18 cellular contexts compared by ENCODE assay signal in the genomic region with DNA sequence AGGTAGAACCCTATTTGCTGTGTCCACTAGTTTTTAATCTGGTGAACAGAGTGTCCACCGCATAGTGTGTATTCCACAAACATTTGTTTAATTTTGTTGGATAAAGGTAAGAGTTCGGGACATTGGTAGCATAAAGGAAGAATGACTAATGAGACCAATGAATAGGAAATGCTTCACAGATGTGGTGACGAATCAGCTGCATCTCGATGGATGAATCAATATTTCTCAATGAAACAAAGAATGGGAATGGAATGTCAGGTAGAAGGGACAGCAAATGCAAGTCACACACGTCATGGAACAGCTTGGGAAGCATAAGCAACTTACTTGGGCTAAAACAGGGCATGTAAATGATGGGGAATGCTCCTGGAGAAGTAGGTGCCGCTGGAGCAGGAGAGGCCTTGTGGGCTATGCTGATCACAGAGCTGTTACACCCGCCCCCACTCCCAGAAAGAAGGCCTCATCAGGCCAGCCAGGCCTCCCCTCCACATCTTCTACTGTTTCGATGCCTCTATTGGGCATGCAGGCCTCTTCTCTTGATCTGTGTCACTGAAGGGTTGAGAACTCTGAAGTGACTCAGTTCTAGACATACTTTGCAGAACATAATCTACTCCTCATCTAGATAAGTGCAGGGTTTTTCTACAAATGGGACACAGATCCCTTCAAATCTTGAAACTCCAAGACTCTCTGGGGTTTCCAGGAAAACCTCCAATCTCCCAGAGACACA.
DNase-seq lines count a peak whose midpoint lies in the region; ATAC-seq, FAIRE-seq and TF ChIP-seq lines count a peak whose summit lies in the region.
"Had no signal": no experiment of that assay in that cellular context is flagged by ENCODE, and none has a peak within 500 bp of the region (broad histone marks: within the 10 kb centered on the region; RNA-seq: fewer than 3 reads in every experiment).

No MANE protein-coding gene starts in this region.

- H3K9me2 ChIP-seq in PC-3 (replicated peaks; ENCODE audit: low read length): no peaks in the 10 kb centered on the region

- no peaks in the 10 kb centered on the region for H3F3A ChIP-seq in PC-3 (ENCODE audit: low read length, unreplicated experiment)

- TF ChIP-seq CTCF in PC-3 (conservative IDR thresholded peaks at IDR 0.05; ENCODE audit: low read depth, low read length): no peak

- POLR2A ChIA-PET in PC-3 (lab: Charles Lee; ENCODE audit: unreplicated experiment): no interaction called here

- no peaks in the 10 kb centered on the region for H4K20me1 ChIP-seq in PC-3 (ENCODE audit: low read length)

- no peaks in the 10 kb centered on the region for H3K9me3 ChIP-seq in PC-3 (ENCODE audit: low read length)
- H3K9me3 ChIP-seq: colonic mucosa, Peyer's patch had no signal

- H3K27me3 ChIP-seq in PC-3 (ENCODE audit: low read length): no peaks in the 10 kb centered on the region
- H3K27me3 ChIP-seq: colonic mucosa, Peyer's patch had no signal

- FAIRE-seq in urothelium cell line (lab: Jason Lieb, UNC): peak; percentile 82
- FAIRE-seq: D721Med had no signal

- peaks cover 41% of the 10 kb centered on the region for H3K4me1 ChIP-seq in PC-3 (ENCODE audit: insufficient read depth, low read length)
- H3K4me1 ChIP-seq: colonic mucosa, Peyer's patch had no signal

- DNase-seq in stimulated activated CD4-positive, alpha-beta T cell treated with anti-CD3 and anti-CD28 coated beads, Interleukin-15, amount 100 ng/mL, for 24 hours: peak; percentile 3
- no peak for DNase-seq in stimulated activated CD4-positive, alpha-beta T cell treated with anti-CD3 and anti-CD28 coated beads, Interleukin-12 subunit alpha, Interleukin-12 subunit beta, amount 100 ng/mL, for 4 hours
- DNase-seq in PC-3: peak; percentile 92
- DNase-seq in epithelial cell of prostate (ENCODE audit: low read depth, low spot score): peak; percentile 67
- peak; percentile 20 for DNase-seq in urothelium cell line (ENCODE audit: low spot score)
- no peak for DNase-seq in caudate nucleus (lab: John Stamatoyannopoulos, UW)
- DNase-seq in MV-4-11 (lab: John Stamatoyannopoulos, UW): no peak
- DNase-seq in 8988T: no peak
- DNase-seq: activated CD8-positive, alpha-beta memory T cell treated with anti-CD3 and anti-CD28 coated beads for 24 hours; activated gamma-delta T cell; AML-193; anterior cingulate cortex; colonic mucosa; GOT3; NCI-H1417 treated with DMSO at 0.1 percent for 48 hours; Peyer's patch; stimulated activated CD4-positive, alpha-beta T cell treated with anti-CD3 and anti-CD28 coated beads, Interleukin-2, amount 100 ng/mL, for 24 hours had no signal

- peak overlapping the region; percentile 18; the same call in 1 of the 2 replicates for H2AFZ ChIP-seq in PC-3 (ENCODE audit: low read length)

- H3K27ac ChIP-seq in PC-3 (ENCODE audit: low read length): peak overlapping the region; percentile 82
- H3K27ac ChIP-seq in epithelial cell of prostate: peak overlapping the region; percentile 49
- H3K27ac ChIP-seq in caudate nucleus (ENCODE audit: low read depth, low read length): no peak overlapping the region
- H3K27ac ChIP-seq: colonic mucosa, Peyer's patch had no signal

- ATAC-seq in PC-3: peak; percentile 51

- peak overlapping the region; percentile 50 for H3K4me2 ChIP-seq in PC-3 (ENCODE audit: low read length)

- intact Hi-C loops in PC-3 (cut with micrococcal nuclease): no loop called here

- H3K79me2 ChIP-seq in PC-3 (ENCODE audit: low read length): no peaks in the 10 kb centered on the region

- CTCF ChIA-PET in PC-3 (lab: Charles Lee): no interaction called here

- H3K9ac ChIP-seq in PC-3 (ENCODE audit: low read length): peak overlapping the region; percentile 37

- no peak overlapping the region for H3K4me3 ChIP-seq in PC-3 (ENCODE audit: low read length)
- H3K4me3 ChIP-seq: colonic mucosa, Peyer's patch had no signal

- H3K36me3 ChIP-seq in PC-3 (ENCODE audit: low read depth, low read length): no peaks in the 10 kb centered on the region
- H3K36me3 ChIP-seq: colonic mucosa, Peyer's patch had no signal

- BruUV-seq in PC-3 (replicated peaks; lab: Mats Ljungman, UMichigan): no TSS peak

Comparison
In these comparisons a context has a peak if more than half of its experiments do, and no peak if none do; other contexts are left out.
1. DNase-seq: peak in stimulated activated CD4-positive, alpha-beta T cell treated with anti-CD3 and anti-CD28 coated beads, Interleukin-15, amount 100 ng/mL, for 24 hours (single experiment), PC-3 (single experiment), epithelial cell of prostate (single experiment) and urothelium cell line (single experiment); none in stimulated activated CD4-positive, alpha-beta T cell treated with anti-CD3 and anti-CD28 coated beads, Interleukin-12 subunit alpha, Interleukin-12 subunit beta, amount 100 ng/mL, for 4 hours (single experiment), caudate nucleus (0 of 61), MV-4-11 (single experiment) and 8988T (single experiment).